In genomic region chr5:52757991-52758390, GRCh38 we compare ENCODE assay signal across 2 cellular contexts.
TF ChIP-seq lines count a peak whose summit lies in the region.

No MANE protein-coding gene starts in this region.

TF ChIP-seq in IMR-90, 13 proteins besides CTCF, POLR2A, EP300 and RAD21:
- TF ChIP-seq RFX5 (IDR thresholded peaks at IDR 0.05; ENCODE audit: low read depth, low read length) = no peak
- TF ChIP-seq FOS (IDR thresholded peaks at IDR 0.05; ENCODE audit: low read depth, low read length) = no peak
- TF ChIP-seq RCOR1 (IDR thresholded peaks at IDR 0.05; ENCODE audit: insufficient replicate concordance, low read length) = no peak
- TF ChIP-seq CEBPB (IDR thresholded peaks at IDR 0.05; ENCODE audit: low read depth, low read length) = no peak
- no peak for TF ChIP-seq NFE2L2 (IDR thresholded peaks at IDR 0.05; ENCODE audit: low read depth, low read length)
- TF ChIP-seq ELK1 (IDR thresholded peaks at IDR 0.05; ENCODE audit: borderline replicate concordance, low read depth, low read length) = no peak
- no peak for TF ChIP-seq BHLHE40 (IDR thresholded peaks at IDR 0.05; ENCODE audit: low read depth, low read length)
- TF ChIP-seq SMC3 (IDR thresholded peaks at IDR 0.05; ENCODE audit: low read depth, low read length) = no peak
- no peak for TF ChIP-seq MAFK (IDR thresholded peaks at IDR 0.05; ENCODE audit: low read depth, low read length)
- no peak for TF ChIP-seq MAZ (IDR thresholded peaks at IDR 0.05; ENCODE audit: borderline replicate concordance, low read depth, low read length)
- TF ChIP-seq USF2 (IDR thresholded peaks at IDR 0.05; ENCODE audit: low read depth, low read length) = no peak
- no peak for TF ChIP-seq MXI1 (IDR thresholded peaks at IDR 0.05; ENCODE audit: borderline replicate concordance, low read depth, low read length)
- no peak for TF ChIP-seq CHD1 (IDR thresholded peaks at IDR 0.05; ENCODE audit: low read depth, low read length)
TF ChIP-seq in IMR-90: peak in this region for 0.

TF ChIP-seq in GM23338, 12 proteins besides CTCF, POLR2A, EP300 and RAD21:
- TF ChIP-seq ETS1 (IDR thresholded peaks at IDR 0.05) (no peak), ZNF114 (CRISPR knock-in tag; IDR thresholded peaks at IDR 0.05) (no peak), ZNF462 (CRISPR knock-in tag; IDR thresholded peaks at IDR 0.05) (no peak), CREB1 (CRISPR knock-in tag; IDR thresholded peaks at IDR 0.05; ENCODE audit: low read depth) (no peak), REST (IDR thresholded peaks at IDR 0.05; ENCODE audit: unreplicated experiment) (no peak), ZNF331 (CRISPR knock-in tag; IDR thresholded peaks at IDR 0.05; ENCODE audit: low read depth) (no peak), NANOG (IDR thresholded peaks at IDR 0.05; ENCODE audit: borderline replicate concordance) (no peak), POLR2AphosphoS5 (IDR thresholded peaks at IDR 0.05; ENCODE audit: low read depth) (no peak), STAT1 (IDR thresholded peaks at IDR 0.05; ENCODE audit: unreplicated experiment) (no peak), EZH2phosphoT487 (IDR thresholded peaks at IDR 0.05; ENCODE audit: unreplicated experiment) (no peak), EZH2 (IDR thresholded peaks at IDR 0.05; ENCODE audit: low read depth, unreplicated experiment) (no peak), JUNB (IDR thresholded peaks at IDR 0.05; ENCODE audit: unreplicated experiment) (no peak)
